In the genomic region with DNA sequence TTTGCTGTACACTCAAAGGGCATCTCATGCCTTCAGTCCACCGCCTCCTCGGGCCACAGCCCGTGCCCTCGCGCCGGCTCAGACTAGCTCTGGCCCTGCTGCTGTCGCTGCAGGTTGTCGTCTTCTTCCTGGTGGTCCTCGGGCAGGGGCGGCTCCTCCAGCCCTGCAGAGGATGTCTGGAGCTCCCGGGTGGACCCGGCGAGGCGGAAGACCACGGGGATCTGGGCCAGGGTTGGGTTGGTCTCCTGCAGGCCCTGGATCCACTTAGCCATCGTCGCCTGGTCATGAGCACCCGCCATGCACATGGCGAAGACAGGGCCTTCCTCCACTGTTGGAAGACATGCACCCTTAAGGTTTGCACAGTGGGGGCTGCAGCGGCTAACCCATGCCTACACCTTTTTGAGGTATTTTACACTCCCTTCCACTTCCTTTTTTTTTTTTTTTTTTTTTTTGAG, we compare ENCODE assay signal across 9 cellular contexts. TPM values are rescaled to one million over a fixed set of nuclear protein-coding genes. Genes with fewer than 3 reads are reported as not detected.
DNase-seq lines count a peak whose midpoint lies in the region; ATAC-seq, FAIRE-seq and TF ChIP-seq lines count a peak whose summit lies in the region.
"Had no signal": no experiment of that assay in that cellular context is flagged by ENCODE, and none has a peak within 500 bp of the region (broad histone marks: within the 10 kb centered on the region; RNA-seq: fewer than 3 reads in every experiment).

No MANE protein-coding gene starts in this region.

- peaks cover 7% of the 10 kb centered on the region for H3K4me1 ChIP-seq in A673 (ENCODE audit: insufficient read depth, low read length, poor library complexity, severe bottlenecking)
- peaks cover 8% of the 10 kb centered on the region for H3K4me1 ChIP-seq in adipocyte (ENCODE audit: control insufficient read depth, insufficient read depth, low read length)
- peaks cover 0 to 9% of the 10 kb centered on the region in 2 donors for H3K4me1 ChIP-seq in kidney (ENCODE audit: control insufficient read depth in 1 of 2, insufficient read depth in 1 of 2, low read depth in 1 of 2, low read length in 2 of 2)
- peaks cover 4% of the 10 kb centered on the region for H3K4me1 ChIP-seq in testis

- WGBS in testis, 2 donors, result 20 to 30% methylated on average over 20 of the region's 20 CpGs

- H3K9me3 ChIP-seq in A673 (ENCODE audit: low read depth, low read length, poor library complexity, severe bottlenecking), result no peaks in the 10 kb centered on the region
- H3K9me3 ChIP-seq in adipocyte (ENCODE audit: control insufficient read depth, low read length), result no peaks in the 10 kb centered on the region
- H3K9me3 ChIP-seq in kidney (ENCODE audit: control insufficient read depth in 1 of 2, low read length in 2 of 2), result no peaks in the 10 kb centered on the region
- H3K9me3 ChIP-seq in testis, result no peaks in the 10 kb centered on the region

- H3K4me3 ChIP-seq in A673 (ENCODE audit: low read depth, low read length, poor library complexity, severe bottlenecking), result peak overlapping the region; percentile 85
- peak overlapping the region; percentile 85 for H3K4me3 ChIP-seq in adipocyte (ENCODE audit: low read length)
- H3K4me3 ChIP-seq in kidney (ENCODE audit: low read length in 2 of 2), result peak overlapping the region; percentile 77 to 82
- peak overlapping the region; percentile 89 to 99 for H3K4me3 ChIP-seq in testis

- H3K27ac ChIP-seq in A673 (ENCODE audit: low read depth, low read length, poor library complexity, severe bottlenecking) (peak overlapping the region; percentile 94), kidney (ENCODE audit: low read depth in 2 of 2, low read length in 2 of 2) (peak overlapping the region; percentile 32 to 88), testis (peak overlapping the region; percentile 89 to 93)

- no peak for TF ChIP-seq POLR2A in testis (IDR thresholded peaks at IDR 0.05)

- ATAC-seq in GM19372 (IDR thresholded peaks at IDR 0.05; ENCODE audit: low read depth, unreplicated experiment), result peak; percentile 16
- ATAC-seq in HG03378 (IDR thresholded peaks at IDR 0.05; ENCODE audit: unreplicated experiment), result peak; percentile 22

- intact Hi-C loops in A673 (cut with micrococcal nuclease; ENCODE audit: unreplicated experiment) (no loop called here), kidney (cut with DNase I) (no loop called here), testis (cut with DNase I; ENCODE audit: low total_unique reads) (no loop called here)

- POLR2A ChIA-PET in A673 (lab: Charles Lee; ENCODE audit: low non-redundant PET), result no interaction called here

- DNase-seq in A673 (ENCODE audit: low spot score) (no peak), adipocyte (ENCODE audit: low read depth) (no peak), kidney (no peak), testis (no peak), pons (ENCODE audit: low spot score) (no peak), COR-L47 (lab: John Stamatoyannopoulos, UW) (no peak)

- TSS peak; percentile 66 for BruUV-seq in A673 (replicated peaks; lab: Mats Ljungman, UMichigan)

- peaks cover under 1% of the 10 kb centered on the region for H3K36me3 ChIP-seq in A673 (ENCODE audit: insufficient read depth, low read length, poor library complexity, severe bottlenecking)
- peaks cover under 1% of the 10 kb centered on the region for H3K36me3 ChIP-seq in adipocyte (ENCODE audit: control insufficient read depth, insufficient read depth, low read length, severe bottlenecking)
- peaks cover 1 to 2% of the 10 kb centered on the region in 2 donors for H3K36me3 ChIP-seq in kidney (ENCODE audit: control insufficient read depth in 1 of 2, insufficient read depth in 2 of 2, low read length in 2 of 2)
- H3K36me3 ChIP-seq in testis (ENCODE audit: low read depth, missing control alignments), result no peaks in the 10 kb centered on the region

- no peak for FAIRE-seq in kidney (lab: Jason Lieb, UNC)

- CTCF ChIA-PET in A673 (lab: Charles Lee), result no interaction called here

- H3K27me3 ChIP-seq in A673 (replicated peaks; ENCODE audit: insufficient read depth, low read depth, low read length, poor library complexity) (no peaks in the 10 kb centered on the region), adipocyte (replicated peaks; ENCODE audit: control insufficient read depth, insufficient read depth, low read length) (no peaks in the 10 kb centered on the region), testis (no peaks in the 10 kb centered on the region)

- TF ChIP-seq CTCF in A673 (conservative IDR thresholded peaks at IDR 0.05; ENCODE audit: low read depth, low read length) (no peak), kidney (IDR thresholded peaks at IDR 0.05; ENCODE audit: borderline replicate concordance, extremely low read depth, insufficient read depth) (no peak), testis (IDR thresholded peaks at IDR 0.05) (no peak)

- H3K9ac ChIP-seq in adipocyte (ENCODE audit: low read length) (peak overlapping the region; percentile 86), kidney (ENCODE audit: low read length in 2 of 2) (peak overlapping the region; percentile 57 to 75)

RNA-seq across cellular contexts. Expression of gene ZNF653, which starts 0.5 kb away (rescaled TPM):
- total RNA-seq in A673 (2021) (15.9 and 16.4 TPM in 2 replicates), kidney (11.5 TPM), testis (10 to 100 TPM; 36.8 to 53.3 TPM)
- polyA plus RNA-seq in kidney (ENCODE audit: insufficient read depth, low read depth, low replicate concordance) (10.8 TPM), testis (ENCODE audit: insufficient read depth, low read depth, low replicate concordance) (45.9 TPM)

RNA-seq across cellular contexts. Expression of gene ECSIT, which starts 22.8 kb away (rescaled TPM):
- total RNA-seq in A673 (2021) (64.7 and 74.8 TPM in 2 replicates), kidney (33.8 TPM), testis (10 to 100 TPM; 45.4 to 58.7 TPM)
- polyA plus RNA-seq in kidney (ENCODE audit: insufficient read depth, low read depth, low replicate concordance) (83.4 TPM), testis (ENCODE audit: insufficient read depth, low read depth, low replicate concordance) (28.9 TPM)

RNA-seq across cellular contexts. Expression of gene ELAVL3, which starts 25.3 kb away (rescaled TPM):
- total RNA-seq in A673 (2021), result 5.3 TPM in 2 replicates
- total RNA-seq in kidney, result 0.22 TPM
- not detected for polyA plus RNA-seq in kidney (ENCODE audit: insufficient read depth, low read depth, low replicate concordance)
- 1 to 10 TPM; 6.1 to 7.5 TPM for total RNA-seq in testis
- 0.74 TPM for polyA plus RNA-seq in testis (ENCODE audit: insufficient read depth, low read depth, low replicate concordance)
- total RNA-seq: myocyte had no signal

RNA-seq across cellular contexts. Expression of gene CNN1, which starts 32.5 kb away (rescaled TPM):
- total RNA-seq in A673 (2021), result 0.60 TPM in 1 of 2 replicates, not detected in the other
- 47.8 TPM for total RNA-seq in kidney
- polyA plus RNA-seq in kidney (ENCODE audit: insufficient read depth, low read depth, low replicate concordance), result 42.2 TPM
- total RNA-seq in testis, result 100 to 1,000 TPM; 130 to 151 TPM
- polyA plus RNA-seq in testis (ENCODE audit: insufficient read depth, low read depth, low replicate concordance), result 218 TPM

RNA-seq across cellular contexts. Expression of gene ELOF1, which starts 52.9 kb away (rescaled TPM):
- total RNA-seq in A673 (2021), result 83.5 and 97.9 TPM in 2 replicates
- 47.5 TPM for total RNA-seq in kidney
- 72.4 TPM for polyA plus RNA-seq in kidney (ENCODE audit: insufficient read depth, low read depth, low replicate concordance)
- total RNA-seq in testis, result 100 to 1,000 TPM; 131 to 184 TPM
- polyA plus RNA-seq in testis (ENCODE audit: insufficient read depth, low read depth, low replicate concordance), result 262 TPM
